In the genomic region with DNA sequence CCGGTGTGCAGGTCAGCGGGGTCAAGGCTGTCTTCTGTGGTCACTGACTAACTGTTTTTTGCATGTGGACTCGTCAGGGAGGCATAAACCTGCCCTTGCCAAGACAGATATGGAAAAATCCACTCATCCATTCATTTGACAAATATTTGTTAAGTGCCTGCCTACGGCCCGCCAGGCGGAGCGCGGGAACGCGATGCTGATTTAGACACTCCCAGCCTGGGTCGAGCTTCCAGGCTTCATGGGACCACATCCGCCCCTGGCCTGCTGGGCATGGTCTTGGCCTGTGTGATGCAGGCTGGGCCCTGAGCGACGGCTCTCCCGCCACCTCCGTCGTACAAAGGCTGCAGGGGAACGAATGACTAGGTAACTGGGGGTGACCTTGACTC, we compare ENCODE assay signal across 1 cellular context.
TF ChIP-seq lines count a peak whose summit lies in the region.

No MANE protein-coding gene starts in this region.

TF ChIP-seq in H1, 55 proteins besides CTCF, POLR2A, EP300 and RAD21:
- TF ChIP-seq CREB1 (IDR thresholded peaks at IDR 0.05) (no peak), TAF1 (IDR thresholded peaks at IDR 0.05; ENCODE audit: low read depth, low read length) (no peak), FOSL1 (IDR thresholded peaks at IDR 0.05; ENCODE audit: insufficient read depth, low read depth, low read length) (no peak), EGR1 (IDR thresholded peaks at IDR 0.05; ENCODE audit: borderline replicate concordance, low read depth, low read length) (no peak), YY1 (IDR thresholded peaks at IDR 0.05; ENCODE audit: low read depth, low read length) (no peak), CHD2 (IDR thresholded peaks at IDR 0.05; ENCODE audit: low read length) (no peak), SP4 (IDR thresholded peaks at IDR 0.05; ENCODE audit: low read length) (no peak), KDM1A (IDR thresholded peaks at IDR 0.05; ENCODE audit: borderline replicate concordance, low read length) (no peak), SP1 (IDR thresholded peaks at IDR 0.05; ENCODE audit: low read depth, low read length) (no peak), NANOG (IDR thresholded peaks at IDR 0.05; ENCODE audit: insufficient read depth, low read depth, low read length, poor library complexity, severe bottlenecking) (no peak), SIRT6 (IDR thresholded peaks at IDR 0.05; ENCODE audit: low read length) (no peak), TEAD4 (IDR thresholded peaks at IDR 0.05; ENCODE audit: low read depth, low read length) (no peak), SIN3A (conservative IDR thresholded peaks at IDR 0.05 in 1 of 2, IDR thresholded peaks at IDR 0.05 in 1 of 2; ENCODE audit: low read depth in 1 of 2, low read length in 2 of 2) (no peak), ASH2L (IDR thresholded peaks at IDR 0.05; ENCODE audit: low read length) (no peak)
- TF ChIP-seq, protein P1, sequence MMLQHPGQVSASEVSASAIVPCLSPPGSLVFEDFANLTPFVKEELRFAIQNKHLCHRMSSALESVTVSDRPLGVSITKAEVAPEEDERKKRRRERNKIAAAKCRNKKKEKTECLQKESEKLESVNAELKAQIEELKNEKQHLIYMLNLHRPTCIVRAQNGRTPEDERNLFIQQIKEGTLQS (IDR thresholded peaks at IDR 0.05; ENCODE audit: insufficient read depth, low read depth, low read length) = no peak
